Comparison of ENCODE assay signal across 1 cellular context in genomic region chr22:35231585-35232084, GRCh38.
A peak's percentile ranks its signal among the peaks of the same experiment; 100 is the strongest.
TF ChIP-seq lines count a peak whose summit lies in the region.

No MANE protein-coding gene starts in this region.

TF ChIP-seq in H1, 55 proteins besides CTCF, POLR2A, EP300 and RAD21:
- TF ChIP-seq RFX5 (IDR thresholded peaks at IDR 0.05; ENCODE audit: borderline replicate concordance, low read depth, low read length): no peak
- no peak for TF ChIP-seq TAF7 (optimal IDR thresholded peaks at IDR 0.05; ENCODE audit: borderline replicate concordance, low read depth, low read length)
- TF ChIP-seq EGR1 (IDR thresholded peaks at IDR 0.05; ENCODE audit: borderline replicate concordance, low read depth, low read length): peak; percentile 96
- no peak for TF ChIP-seq RXRA (IDR thresholded peaks at IDR 0.05; ENCODE audit: insufficient read depth, low read depth, low read length)
- TF ChIP-seq TCF12 (IDR thresholded peaks at IDR 0.05; ENCODE audit: low read depth, low read length): 0 out of 2 replicates have a peak, but pooled peaks have one; percentile 11
- no peak for TF ChIP-seq USF2 (IDR thresholded peaks at IDR 0.05; ENCODE audit: low read length)
- TF ChIP-seq KDM1A (IDR thresholded peaks at IDR 0.05; ENCODE audit: borderline replicate concordance, low read length): no peak
- TF ChIP-seq HDAC2 (IDR thresholded peaks at IDR 0.05; ENCODE audit: borderline replicate concordance in 1 of 2, low read depth in 2 of 2, low read length in 2 of 2): peak in 1 of 2 experiments; percentile 30; a peak in 1 of 4 replicates
- no peak for TF ChIP-seq KDM4A (IDR thresholded peaks at IDR 0.05; ENCODE audit: low read depth, low read length, severe bottlenecking)
